Comparison of ENCODE assay signal across 19 cellular contexts in the genomic region with DNA sequence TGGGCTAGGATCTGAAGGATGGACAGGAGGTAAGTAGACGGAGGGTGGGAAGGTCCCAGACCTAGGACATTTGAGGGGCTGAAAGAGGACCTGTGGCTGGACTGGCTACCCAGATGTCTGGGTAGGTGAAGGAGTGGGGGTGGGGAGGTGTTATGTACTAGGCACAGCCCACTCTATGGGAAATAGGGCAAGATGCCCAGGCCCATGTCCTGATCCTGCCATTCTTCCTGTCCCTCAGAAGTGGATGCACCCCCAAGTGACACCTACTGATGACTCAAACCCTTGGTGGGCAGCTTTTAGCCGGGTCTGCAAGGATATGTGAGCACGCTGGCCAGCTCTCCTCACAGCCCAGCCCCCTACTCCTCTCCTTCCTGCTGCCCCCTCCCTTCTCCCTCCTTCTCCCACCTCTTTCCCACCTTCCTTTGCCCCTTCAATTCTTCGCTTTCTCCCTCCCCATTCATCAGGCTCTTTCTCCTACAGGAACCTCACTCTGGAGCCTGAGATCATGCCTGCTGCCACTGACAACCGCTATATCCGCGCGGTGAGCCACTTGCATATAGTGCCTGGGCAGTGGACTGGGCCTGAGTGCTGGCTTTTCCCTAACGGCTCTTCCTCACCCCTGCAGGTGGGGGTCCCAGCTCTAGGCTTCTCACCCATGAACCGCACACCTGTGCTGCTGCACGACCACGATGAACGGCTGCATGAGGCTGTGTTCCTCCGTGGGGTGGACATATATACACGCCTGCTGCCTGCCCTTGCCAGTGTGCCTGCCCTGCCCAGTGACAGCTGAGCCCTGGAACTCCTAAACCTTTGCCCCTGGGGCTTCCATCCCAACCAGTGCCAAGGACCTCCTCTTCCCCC. TPM values are rescaled to one million over a fixed set of nuclear protein-coding genes. Genes with fewer than 3 reads are reported as not detected.
DNase-seq lines count a peak whose midpoint lies in the region; ATAC-seq, FAIRE-seq and TF ChIP-seq lines count a peak whose summit lies in the region.
"Had no signal": no experiment of that assay in that cellular context is flagged by ENCODE, and none has a peak within 500 bp of the region (broad histone marks: within the 10 kb centered on the region; RNA-seq: fewer than 3 reads in every experiment).

No MANE protein-coding gene starts in this region.

- intact Hi-C loops in natural killer cell (cut with micrococcal nuclease) (no loop called here), HepG2 (cut with micrococcal nuclease; ENCODE audit: unreplicated experiment) (no loop called here)

- no peak overlapping the region for H3K4me3 ChIP-seq in HepG2 (replicated peaks in 1 of 3; ENCODE audit: insufficient read depth in 1 of 3, low read depth in 2 of 3, low read length in 3 of 3)
- H3K4me3 ChIP-seq: Peyer's patch, suprapubic skin had no signal

- no peaks in the 10 kb centered on the region; the same call in 1 of the 2 replicates for H4K20me1 ChIP-seq in HepG2 (ENCODE audit: insufficient read depth, low read length)

- no peak overlapping the region for H3K4me3 Mint-ChIP-seq in natural killer cell treated with Interleukin-12 subunit alpha and Interleukin-12 subunit beta and Interleukin-15 and Interleukin-18, amount 100 ng/mL, for 72 hours
- no peak overlapping the region for H3K4me3 Mint-ChIP-seq in natural killer cell
- no peak overlapping the region for H3K4me3 Mint-ChIP-seq in T-helper 17 cell
- H3K4me3 Mint-ChIP-seq: activated naive CD8-positive, alpha-beta T cell had no signal

- H3K9me3 ChIP-seq in T-helper 17 cell (ENCODE audit: control insufficient read depth, low read length, poor library complexity, severe bottlenecking) (no peaks in the 10 kb centered on the region), HepG2 (ENCODE audit: low read length) (no peaks in the 10 kb centered on the region)
- H3K9me3 ChIP-seq: Peyer's patch, suprapubic skin had no signal

- no peak for FAIRE-seq in HepG2 (lab: Jason Lieb, UNC)

- TF ChIP-seq CTCF in natural killer cell (IDR thresholded peaks at IDR 0.05) (no peak), HepG2 (CRISPR knock-in tag; IDR thresholded peaks at IDR 0.05) (no peak)

- H3K79me2 ChIP-seq in HepG2 (ENCODE audit: insufficient read depth, low read length), result peaks cover 18% of the 10 kb centered on the region

- in situ Hi-C loops in HepG2 (cut with HindIII; ENCODE audit: extremely low pct_ligation_motif_present, low pct_unique_long_range_greater_than_20kb), result no loop called here

- H2AFZ ChIP-seq in HepG2 (ENCODE audit: low read length), result no peak overlapping the region

- H3K9ac ChIP-seq in HepG2 (ENCODE audit: insufficient read depth, low read depth, low read length), result no peak overlapping the region

- TF ChIP-seq POLR2A in HepG2 (IDR thresholded peaks at IDR 0.05; ENCODE audit: insufficient read depth in 1 of 2, low read depth in 2 of 2, low read length in 2 of 2), result no peak

- H3K36me3 Mint-ChIP-seq in natural killer cell treated with Interleukin-12 subunit alpha and Interleukin-12 subunit beta and Interleukin-15 and Interleukin-18, amount 100 ng/mL, for 72 hours, result no peaks in the 10 kb centered on the region
- H3K36me3 Mint-ChIP-seq in natural killer cell (no peaks in the 10 kb centered on the region), T-helper 17 cell (ENCODE audit: low read depth) (no peaks in the 10 kb centered on the region)

- H3K27me3 ChIP-seq in HepG2 (ENCODE audit: control insufficient read depth in 1 of 2, insufficient read depth in 2 of 2, low read length in 2 of 2), result no peaks in the 10 kb centered on the region
- H3K27me3 ChIP-seq: Peyer's patch, suprapubic skin had no signal

- no peak for DNase-seq in natural killer cell treated with Interleukin-12 subunit alpha and Interleukin-12 subunit beta and Interleukin-15 and Interleukin-18, amount 100 ng/mL, for 72 hours (ENCODE audit: low spot score)
- no peak for DNase-seq in natural killer cell
- DNase-seq in T-helper 17 cell, result no peak
- DNase-seq in HepG2 (ENCODE audit: low spot score), result no peak
- DNase-seq in HK-2 (ENCODE audit: unreplicated experiment), result no peak
- no peak for DNase-seq in NCI-H526 treated with DMSO at 0.1 percent for 48 hours (lab: John Stamatoyannopoulos, UW)
- DNase-seq in islet precursor cell, result no peak
- DNase-seq: C1 segment of cervical spinal cord; effector CD4-positive, alpha-beta T cell; hippocampal formation; KG1; NCI-H1105; NCI-H2107; NCI-H82; Peyer's patch had no signal

- 97% methylated on average over 14 of the region's 15 CpGs for WGBS in HepG2 (ENCODE audit: low lambda C conversion rate)

- H3K27ac ChIP-seq in HepG2 (ENCODE audit: extremely low read length, insufficient read depth, low read length), result no peak overlapping the region
- H3K27ac ChIP-seq: HL-60, suprapubic skin had no signal

- H3K4me1 ChIP-seq in HepG2 (ENCODE audit: insufficient read depth, low read length), result peaks cover 58% of the 10 kb centered on the region

- ATAC-seq in natural killer cell treated with Interleukin-12 subunit alpha and Interleukin-12 subunit beta and Interleukin-15 and Interleukin-18, amount 100 ng/mL, for 72 hours, result no peak
- no peak for ATAC-seq in natural killer cell
- ATAC-seq in T-helper 17 cell, result no peak
- ATAC-seq in HepG2, result peak; percentile 4
- ATAC-seq: sciatic nerve had no signal

- POLR2A ChIA-PET in HepG2 (lab: Yijun Ruan, JAX), result no interaction called here

- TF ChIP-seq RAD21 in HepG2 (CRISPR knock-in tag; IDR thresholded peaks at IDR 0.05), result no peak

- peak overlapping the region; percentile 13 to 36 for H3K27ac Mint-ChIP-seq in natural killer cell treated with Interleukin-12 subunit alpha and Interleukin-12 subunit beta and Interleukin-15 and Interleukin-18, amount 100 ng/mL, for 72 hours
- H3K27ac Mint-ChIP-seq in natural killer cell, result peak overlapping the region in 1 of 2 donors; percentile 46
- peak overlapping the region; percentile 70 for H3K27ac Mint-ChIP-seq in T-helper 17 cell

- TF ChIP-seq EP300 in HepG2 (IDR thresholded peaks at IDR 0.05; ENCODE audit: low read depth in 2 of 2, low read length in 2 of 2) (no peak), HepG2 (CRISPR knock-in tag; IDR thresholded peaks at IDR 0.05; ENCODE audit: borderline replicate concordance) (no peak)

- CTCF ChIA-PET in HepG2 (lab: Yijun Ruan, JAX; ENCODE audit: low intra/inter-chr PET ratio, low total read pairs), result no interaction called here

- peaks cover 3 to 6% of the 10 kb centered on the region in 2 experiments; a peak in 3 of 5 replicates for H3K36me3 ChIP-seq in HepG2 (replicated peaks in 1 of 2; ENCODE audit: control insufficient read depth in 1 of 2, insufficient read depth in 2 of 2, low read length in 2 of 2)

- H3K4me1 Mint-ChIP-seq in natural killer cell treated with Interleukin-12 subunit alpha and Interleukin-12 subunit beta and Interleukin-15 and Interleukin-18, amount 100 ng/mL, for 72 hours (ENCODE audit: low read depth in 2 of 2), result peaks cover 10 to 18% of the 10 kb centered on the region in 2 donors
- H3K4me1 Mint-ChIP-seq in natural killer cell, result peaks cover 8 to 22% of the 10 kb centered on the region in 2 donors
- H3K4me1 Mint-ChIP-seq in T-helper 17 cell, result peaks cover 3% of the 10 kb centered on the region

- no TSS peak for BruUV-seq in HepG2 (replicated peaks; lab: Mats Ljungman, UMichigan)

- no peaks in the 10 kb centered on the region for H3K9me3 Mint-ChIP-seq in natural killer cell treated with Interleukin-12 subunit alpha and Interleukin-12 subunit beta and Interleukin-15 and Interleukin-18, amount 100 ng/mL, for 72 hours
- no peaks in the 10 kb centered on the region for H3K9me3 Mint-ChIP-seq in natural killer cell

- no peak overlapping the region for H3K4me2 ChIP-seq in HepG2 (ENCODE audit: low read depth, low read length)

- H3K27me3 Mint-ChIP-seq in natural killer cell treated with Interleukin-12 subunit alpha and Interleukin-12 subunit beta and Interleukin-15 and Interleukin-18, amount 100 ng/mL, for 72 hours, result no peaks in the 10 kb centered on the region
- H3K27me3 Mint-ChIP-seq in natural killer cell (ENCODE audit: low read depth in 2 of 2) (no peaks in the 10 kb centered on the region), T-helper 17 cell (no peaks in the 10 kb centered on the region)
- H3K27me3 Mint-ChIP-seq: activated naive CD8-positive, alpha-beta T cell had no signal

RNA-seq across cellular contexts. Expression of a gene that starts 5.2 kb away (rescaled TPM):
- total RNA-seq in natural killer cell treated with Interleukin-12 subunit alpha and Interleukin-12 subunit beta and Interleukin-15 and Interleukin-18, amount 100 ng/mL, for 72 hours, result 10 to 100 TPM; 22.4 to 42.6 TPM
- total RNA-seq in natural killer cell (10 to 100 TPM in 2 of 3 donors, 1 to 10 TPM in 1; 8.4 to 19.5 (median 13.8) TPM), T-helper 17 cell (1 to 10 TPM; 7.1 to 7.6 TPM), HepG2 (2016; rRNA removed; fragmentation: Illumina TruSeq; extraction: Trizol) (112 and 113 TPM in 2 replicates)
- total RNA-seq in HepG2 (2016; cell fraction: cytosol; rRNA removed; fragmentation: Illumina TruSeq; extraction: Trizol; ENCODE audit: low read depth), result 24.7 and 29.0 TPM in 2 replicates
- 100 and 107 TPM in 2 replicates for total RNA-seq in HepG2 (2016; cell fraction: insoluble cytoplasmic fraction; rRNA removed; fragmentation: Illumina TruSeq; extraction: Trizol)
- total RNA-seq in HepG2 (2016; cell fraction: membrane; rRNA removed; fragmentation: Illumina TruSeq; extraction: Trizol), result 29.7 and 29.8 TPM in 2 replicates
- 46.2 and 55.9 TPM in 2 replicates for total RNA-seq in HepG2 (2016; cell fraction: nucleus; rRNA removed; fragmentation: Illumina TruSeq; extraction: Trizol)
- polyA plus RNA-seq in HepG2 (2011; rRNA removed), result 162 and 166 TPM in 2 replicates
- 122 and 222 TPM in 2 replicates for polyA plus RNA-seq in HepG2 (2011; cell fraction: cytosol; rRNA removed)
- polyA plus RNA-seq in HepG2 (2011; cell fraction: nucleus; rRNA removed), result 380 and 387 TPM in 2 replicates
- polyA plus RNA-seq in HepG2 (2012), result 89.1 and 116 TPM in 2 replicates
- polyA plus RNA-seq in HepG2 (2016; cell fraction: cytosol; fragmentation: Illumina TruSeq; extraction: Trizol; ENCODE audit: low read depth), result 18.6 and 25.0 TPM in 2 replicates
- 101 and 119 TPM in 2 replicates for polyA plus RNA-seq in HepG2 (2016; cell fraction: insoluble cytoplasmic fraction; fragmentation: Illumina TruSeq; extraction: Trizol; ENCODE audit: low read depth)
- polyA plus RNA-seq in HepG2 (2016; cell fraction: membrane; fragmentation: Illumina TruSeq; extraction: Trizol; ENCODE audit: low read depth), result 26.8 and 28.5 TPM in 2 replicates
- polyA plus RNA-seq in HepG2 (2016; cell fraction: nucleus; fragmentation: Illumina TruSeq; extraction: Trizol; ENCODE audit: insufficient read depth, low read depth), result 112 and 117 TPM in 2 replicates
- 110 and 460 TPM in 2 replicates for polyA minus RNA-seq in HepG2 (2011; rRNA and poly(A)+ RNA removed; ENCODE audit: low replicate concordance)
- 133 and 142 TPM in 2 replicates for polyA minus RNA-seq in HepG2 (2011; cell fraction: cytosol; rRNA and poly(A)+ RNA removed)
- 75.1 and 77.0 TPM in 2 replicates for polyA minus RNA-seq in HepG2 (2011; cell fraction: nucleus; rRNA and poly(A)+ RNA removed)

RNA-seq across cellular contexts. Expression of a gene that starts 7.2 kb away (rescaled TPM):
- total RNA-seq in natural killer cell treated with Interleukin-12 subunit alpha and Interleukin-12 subunit beta and Interleukin-15 and Interleukin-18, amount 100 ng/mL, for 72 hours, result 100 to 1,000 TPM; 598 to 910 TPM
- total RNA-seq in natural killer cell, result 100 to 1,000 TPM; 486 to 819 (median 797) TPM
- 1,000 to 10,000 TPM; 1,359 to 1,493 TPM for total RNA-seq in T-helper 17 cell
- total RNA-seq in HepG2 (2016; rRNA removed; fragmentation: Illumina TruSeq; extraction: Trizol), result 1,348 and 1,507 TPM in 2 replicates
- total RNA-seq in HepG2 (2016; cell fraction: cytosol; rRNA removed; fragmentation: Illumina TruSeq; extraction: Trizol; ENCODE audit: low read depth), result 2,410 and 2,561 TPM in 2 replicates
- 1,336 and 1,557 TPM in 2 replicates for total RNA-seq in HepG2 (2016; cell fraction: insoluble cytoplasmic fraction; rRNA removed; fragmentation: Illumina TruSeq; extraction: Trizol)
- total RNA-seq in HepG2 (2016; cell fraction: membrane; rRNA removed; fragmentation: Illumina TruSeq; extraction: Trizol), result 3,125 and 3,259 TPM in 2 replicates
- 561 and 582 TPM in 2 replicates for total RNA-seq in HepG2 (2016; cell fraction: nucleus; rRNA removed; fragmentation: Illumina TruSeq; extraction: Trizol)
- polyA plus RNA-seq in HepG2 (2011; rRNA removed), result 2,212 and 2,263 TPM in 2 replicates
- 3,529 and 3,773 TPM in 2 replicates for polyA plus RNA-seq in HepG2 (2011; cell fraction: cytosol; rRNA removed)
- polyA plus RNA-seq in HepG2 (2011; cell fraction: nucleus; rRNA removed), result 1,156 and 1,364 TPM in 2 replicates
- 2,468 and 3,197 TPM in 2 replicates for polyA plus RNA-seq in HepG2 (2012)
- 3,334 and 3,729 TPM in 2 replicates for polyA plus RNA-seq in HepG2 (2016; cell fraction: cytosol; fragmentation: Illumina TruSeq; extraction: Trizol; ENCODE audit: low read depth)
- 2,145 and 2,237 TPM in 2 replicates for polyA plus RNA-seq in HepG2 (2016; cell fraction: insoluble cytoplasmic fraction; fragmentation: Illumina TruSeq; extraction: Trizol; ENCODE audit: low read depth)
- 4,346 and 4,410 TPM in 2 replicates for polyA plus RNA-seq in HepG2 (2016; cell fraction: membrane; fragmentation: Illumina TruSeq; extraction: Trizol; ENCODE audit: low read depth)
- polyA plus RNA-seq in HepG2 (2016; cell fraction: nucleus; fragmentation: Illumina TruSeq; extraction: Trizol; ENCODE audit: insufficient read depth, low read depth), result 1,173 and 1,267 TPM in 2 replicates
- polyA minus RNA-seq in HepG2 (2011; rRNA and poly(A)+ RNA removed; ENCODE audit: low replicate concordance), result 1,196 and 1,308 TPM in 2 replicates
- 819 and 837 TPM in 2 replicates for polyA minus RNA-seq in HepG2 (2011; cell fraction: cytosol; rRNA and poly(A)+ RNA removed)
- polyA minus RNA-seq in HepG2 (2011; cell fraction: nucleus; rRNA and poly(A)+ RNA removed), result 324 and 432 TPM in 2 replicates

RNA-seq across cellular contexts. Expression of a gene that starts 13.7 kb away (rescaled TPM):
- total RNA-seq in natural killer cell treated with Interleukin-12 subunit alpha and Interleukin-12 subunit beta and Interleukin-15 and Interleukin-18, amount 100 ng/mL, for 72 hours, result 10 to 100 TPM in 1 of 2 donors, 1 to 10 TPM in 1; 8.7 to 13.1 TPM
- 10 to 100 TPM; 12.0 to 14.7 (median 13.4) TPM for total RNA-seq in natural killer cell
- total RNA-seq in T-helper 17 cell, result 10 to 100 TPM; 13.9 to 14.6 TPM
- total RNA-seq in HepG2 (2016; rRNA removed; fragmentation: Illumina TruSeq; extraction: Trizol), result 12.3 and 29.5 TPM in 2 replicates
- total RNA-seq in HepG2 (2016; cell fraction: cytosol; rRNA removed; fragmentation: Illumina TruSeq; extraction: Trizol; ENCODE audit: low read depth), result 29.8 and 42.0 TPM in 2 replicates
- total RNA-seq in HepG2 (2016; cell fraction: insoluble cytoplasmic fraction; rRNA removed; fragmentation: Illumina TruSeq; extraction: Trizol), result 13.9 and 25.2 TPM in 2 replicates
- total RNA-seq in HepG2 (2016; cell fraction: membrane; rRNA removed; fragmentation: Illumina TruSeq; extraction: Trizol), result 28.5 and 40.2 TPM in 2 replicates
- 14.6 and 20.6 TPM in 2 replicates for total RNA-seq in HepG2 (2016; cell fraction: nucleus; rRNA removed; fragmentation: Illumina TruSeq; extraction: Trizol)
- polyA plus RNA-seq in HepG2 (2011; rRNA removed), result 46.9 and 53.9 TPM in 2 replicates
- polyA plus RNA-seq in HepG2 (2011; cell fraction: cytosol; rRNA removed), result 62.7 and 81.3 TPM in 2 replicates
- polyA plus RNA-seq in HepG2 (2011; cell fraction: nucleus; rRNA removed), result 21.1 and 27.5 TPM in 2 replicates
- polyA plus RNA-seq in HepG2 (2012), result 15.4 and 26.5 TPM in 2 replicates
- 43.5 and 57.3 TPM in 2 replicates for polyA plus RNA-seq in HepG2 (2016; cell fraction: cytosol; fragmentation: Illumina TruSeq; extraction: Trizol; ENCODE audit: low read depth)
- polyA plus RNA-seq in HepG2 (2016; cell fraction: insoluble cytoplasmic fraction; fragmentation: Illumina TruSeq; extraction: Trizol; ENCODE audit: low read depth), result 16.4 and 20.9 TPM in 2 replicates
- polyA plus RNA-seq in HepG2 (2016; cell fraction: membrane; fragmentation: Illumina TruSeq; extraction: Trizol; ENCODE audit: low read depth), result 38.0 and 46.5 TPM in 2 replicates
- 40.2 and 40.9 TPM in 2 replicates for polyA plus RNA-seq in HepG2 (2016; cell fraction: nucleus; fragmentation: Illumina TruSeq; extraction: Trizol; ENCODE audit: insufficient read depth, low read depth)
- 36.2 and 41.1 TPM in 2 replicates for polyA minus RNA-seq in HepG2 (2011; rRNA and poly(A)+ RNA removed; ENCODE audit: low replicate concordance)
- polyA minus RNA-seq in HepG2 (2011; cell fraction: cytosol; rRNA and poly(A)+ RNA removed), result 12.3 and 12.7 TPM in 2 replicates
- 2.2 and 3.2 TPM in 2 replicates for polyA minus RNA-seq in HepG2 (2011; cell fraction: nucleus; rRNA and poly(A)+ RNA removed)

RNA-seq across cellular contexts. Expression of a gene that starts 14.7 kb away (rescaled TPM):
- 10 to 100 TPM; 28.0 to 33.2 TPM for total RNA-seq in natural killer cell treated with Interleukin-12 subunit alpha and Interleukin-12 subunit beta and Interleukin-15 and Interleukin-18, amount 100 ng/mL, for 72 hours
- total RNA-seq in natural killer cell (10 to 100 TPM; 32.8 to 42.2 (median 34.2) TPM), T-helper 17 cell (10 to 100 TPM; 34.8 to 51.1 TPM), HepG2 (2016; rRNA removed; fragmentation: Illumina TruSeq; extraction: Trizol) (40.4 and 44.4 TPM in 2 replicates)
- total RNA-seq in HepG2 (2016; cell fraction: cytosol; rRNA removed; fragmentation: Illumina TruSeq; extraction: Trizol; ENCODE audit: low read depth), result 13.6 and 18.3 TPM in 2 replicates
- 39.5 and 45.7 TPM in 2 replicates for total RNA-seq in HepG2 (2016; cell fraction: insoluble cytoplasmic fraction; rRNA removed; fragmentation: Illumina TruSeq; extraction: Trizol)
- total RNA-seq in HepG2 (2016; cell fraction: membrane; rRNA removed; fragmentation: Illumina TruSeq; extraction: Trizol), result 31.7 and 38.5 TPM in 2 replicates
- total RNA-seq in HepG2 (2016; cell fraction: nucleus; rRNA removed; fragmentation: Illumina TruSeq; extraction: Trizol), result 23.4 and 24.3 TPM in 2 replicates
- polyA plus RNA-seq in HepG2 (2011; rRNA removed), result 102 and 108 TPM in 2 replicates
- polyA plus RNA-seq in HepG2 (2011; cell fraction: cytosol; rRNA removed), result 95.9 and 104 TPM in 2 replicates
- 69.4 and 73.2 TPM in 2 replicates for polyA plus RNA-seq in HepG2 (2011; cell fraction: nucleus; rRNA removed)
- 40.5 and 57.0 TPM in 2 replicates for polyA plus RNA-seq in HepG2 (2012)
- polyA plus RNA-seq in HepG2 (2016; cell fraction: cytosol; fragmentation: Illumina TruSeq; extraction: Trizol; ENCODE audit: low read depth), result 22.6 and 24.5 TPM in 2 replicates
- polyA plus RNA-seq in HepG2 (2016; cell fraction: insoluble cytoplasmic fraction; fragmentation: Illumina TruSeq; extraction: Trizol; ENCODE audit: low read depth), result 68.7 and 73.5 TPM in 2 replicates
- 44.0 and 45.5 TPM in 2 replicates for polyA plus RNA-seq in HepG2 (2016; cell fraction: membrane; fragmentation: Illumina TruSeq; extraction: Trizol; ENCODE audit: low read depth)
- polyA plus RNA-seq in HepG2 (2016; cell fraction: nucleus; fragmentation: Illumina TruSeq; extraction: Trizol; ENCODE audit: insufficient read depth, low read depth), result 59.0 and 60.0 TPM in 2 replicates
- polyA minus RNA-seq in HepG2 (2011; rRNA and poly(A)+ RNA removed; ENCODE audit: low replicate concordance), result 111 and 118 TPM in 2 replicates
- 32.2 and 37.7 TPM in 2 replicates for polyA minus RNA-seq in HepG2 (2011; cell fraction: cytosol; rRNA and poly(A)+ RNA removed)
- 17.9 and 25.7 TPM in 2 replicates for polyA minus RNA-seq in HepG2 (2011; cell fraction: nucleus; rRNA and poly(A)+ RNA removed)

RNA-seq across cellular contexts. Expression of a gene that starts 21.3 kb away (rescaled TPM):
- 1 to 10 TPM; 7.9 to 8.4 TPM for total RNA-seq in natural killer cell treated with Interleukin-12 subunit alpha and Interleukin-12 subunit beta and Interleukin-15 and Interleukin-18, amount 100 ng/mL, for 72 hours
- 10 to 100 TPM; 15.0 to 24.7 (median 18.4) TPM for total RNA-seq in natural killer cell
- total RNA-seq in T-helper 17 cell, result 10 to 100 TPM; 20.2 to 28.7 TPM
- total RNA-seq in HepG2 (2016; rRNA removed; fragmentation: Illumina TruSeq; extraction: Trizol), result 32.5 and 36.8 TPM in 2 replicates
- total RNA-seq in HepG2 (2016; cell fraction: cytosol; rRNA removed; fragmentation: Illumina TruSeq; extraction: Trizol; ENCODE audit: low read depth), result 26.7 and 28.9 TPM in 2 replicates
- total RNA-seq in HepG2 (2016; cell fraction: insoluble cytoplasmic fraction; rRNA removed; fragmentation: Illumina TruSeq; extraction: Trizol), result 31.0 and 37.9 TPM in 2 replicates
- total RNA-seq in HepG2 (2016; cell fraction: membrane; rRNA removed; fragmentation: Illumina TruSeq; extraction: Trizol), result 44.9 and 54.5 TPM in 2 replicates
- total RNA-seq in HepG2 (2016; cell fraction: nucleus; rRNA removed; fragmentation: Illumina TruSeq; extraction: Trizol), result 17.4 and 21.9 TPM in 2 replicates
- polyA plus RNA-seq in HepG2 (2011; rRNA removed), result 51.3 and 58.9 TPM in 2 replicates
- polyA plus RNA-seq in HepG2 (2011; cell fraction: cytosol; rRNA removed), result 33.8 and 49.2 TPM in 2 replicates
- polyA plus RNA-seq in HepG2 (2011; cell fraction: nucleus; rRNA removed), result 143 and 178 TPM in 2 replicates
- 14.2 and 28.3 TPM in 2 replicates for polyA plus RNA-seq in HepG2 (2012)
- polyA plus RNA-seq in HepG2 (2016; cell fraction: cytosol; fragmentation: Illumina TruSeq; extraction: Trizol; ENCODE audit: low read depth), result 36.6 and 43.0 TPM in 2 replicates
- 42.3 and 45.0 TPM in 2 replicates for polyA plus RNA-seq in HepG2 (2016; cell fraction: insoluble cytoplasmic fraction; fragmentation: Illumina TruSeq; extraction: Trizol; ENCODE audit: low read depth)
- 49.2 and 54.4 TPM in 2 replicates for polyA plus RNA-seq in HepG2 (2016; cell fraction: membrane; fragmentation: Illumina TruSeq; extraction: Trizol; ENCODE audit: low read depth)
- polyA plus RNA-seq in HepG2 (2016; cell fraction: nucleus; fragmentation: Illumina TruSeq; extraction: Trizol; ENCODE audit: insufficient read depth, low read depth), result 57.5 and 60.6 TPM in 2 replicates
- 19.8 and 51.2 TPM in 2 replicates for polyA minus RNA-seq in HepG2 (2011; rRNA and poly(A)+ RNA removed; ENCODE audit: low replicate concordance)
- polyA minus RNA-seq in HepG2 (2011; cell fraction: cytosol; rRNA and poly(A)+ RNA removed), result 15.7 and 19.8 TPM in 2 replicates
- polyA minus RNA-seq in HepG2 (2011; cell fraction: nucleus; rRNA and poly(A)+ RNA removed), result 12.0 and 15.7 TPM in 2 replicates
